Comparison of ENCODE assay signal across 18 cellular contexts in genomic region chr3:53680026-53680425, GRCh38.
DNase-seq lines count a peak whose midpoint lies in the region; FAIRE-seq and TF ChIP-seq lines count a peak whose summit lies in the region.
"Had no signal": no experiment of that assay in that cellular context is flagged by ENCODE, and none has a peak within 500 bp of the region (broad histone marks: within the 10 kb centered on the region; RNA-seq: fewer than 3 reads in every experiment).

No MANE protein-coding gene starts in this region.

- peak in 1 of 2 experiments; percentile 39; a peak in 1 of 4 replicates for TF ChIP-seq EP300 in SK-N-SH (IDR thresholded peaks at IDR 0.05; ENCODE audit: borderline replicate concordance in 1 of 2, low read depth in 1 of 2, low read length in 1 of 2)

- no peaks in the 10 kb centered on the region for H3K79me2 ChIP-seq in SK-N-SH (ENCODE audit: insufficient read depth)
- H3K79me2 ChIP-seq in hepatocyte, result no peaks in the 10 kb centered on the region

- peak overlapping the region in 1 of 2 experiments; percentile 67; a peak in 2 of 4 replicates for H3K27ac ChIP-seq in SK-N-SH (ENCODE audit: low read depth in 2 of 2, low read length in 1 of 2)
- no peak overlapping the region for H3K27ac ChIP-seq in hepatocyte
- H3K27ac ChIP-seq: gastrocnemius medialis, neutrophil had no signal

- H3K4me3 ChIP-seq in SK-N-SH (ENCODE audit: low read depth in 2 of 2, low read length in 1 of 2) (no peak overlapping the region), hepatocyte (no peak overlapping the region)
- H3K4me3 ChIP-seq: adrenal gland, gastrocnemius medialis had no signal

- no peak for TF ChIP-seq RAD21 in SK-N-SH (IDR thresholded peaks at IDR 0.05; ENCODE audit: low read length)

- CTCF ChIA-PET in SK-N-SH (lab: Yijun Ruan, JAX), result interaction anchor here (0.7 to 6.0 kb wide), 5 partner anchors 9 to 34 kb away, joined by 4 to 70 read pairs (median 4); no protein-coding TSS in a partner anchor

- POLR2A ChIA-PET in SK-N-SH (lab: Yijun Ruan, JAX), result no interaction called here

- H3K4me2 ChIP-seq in SK-N-SH, result no peak overlapping the region
- H3K4me2 ChIP-seq in hepatocyte, result peak overlapping the region; percentile 51

- no peaks in the 10 kb centered on the region for H3F3A ChIP-seq in SK-N-SH (replicated peaks; ENCODE audit: insufficient read depth)

- no peak for TF ChIP-seq POLR2A in GM12891 (IDR thresholded peaks at IDR 0.05; ENCODE audit: low read depth, low read length)

- TF ChIP-seq CTCF in SK-N-SH (IDR thresholded peaks at IDR 0.05) (no peak), hepatocyte (IDR thresholded peaks at IDR 0.05; ENCODE audit: poor library complexity) (no peak)

- H4K20me1 ChIP-seq in SK-N-SH (ENCODE audit: insufficient read depth) (no peaks in the 10 kb centered on the region), hepatocyte (ENCODE audit: insufficient read depth, poor library complexity, severe bottlenecking) (no peaks in the 10 kb centered on the region)

- FAIRE-seq in GM12891 (lab: Jason Lieb, UNC), result no peak

- H3K4me1 ChIP-seq in SK-N-SH (ENCODE audit: control insufficient read depth in 1 of 2, insufficient read depth in 2 of 2, low read depth in 1 of 2, low read length in 1 of 2) (peaks cover 0 to 22% of the 10 kb centered on the region in 2 experiments; a peak in 2 of 4 replicates), hepatocyte (ENCODE audit: insufficient read depth) (peaks cover 8% of the 10 kb centered on the region)
- H3K4me1 ChIP-seq: adrenal gland had no signal

- DNase-seq in DMS53 (lab: John Stamatoyannopoulos, UW) (peak; percentile 1), DMS53 treated with DMSO at 0.1 percent for 48 hours (lab: John Stamatoyannopoulos, UW; ENCODE audit: unreplicated experiment) (no peak), SK-N-SH (peak; percentile 79), hepatocyte (ENCODE audit: low spot score) (peak; percentile 69), retina (peak; percentile 63), GM12891 (ENCODE audit: insufficient read length, low spot score) (no peak), amniotic stem cell (lab: John Stamatoyannopoulos, UW) (no peak), HK-2 (ENCODE audit: unreplicated experiment) (no peak)
- DNase-seq: 8988T; activated CD4-positive, alpha-beta T cell treated with anti-CD3 and anti-CD28 coated beads for 36 hours; activated T-cell treated with anti-CD3 and anti-CD28 coated beads, Interleukin-2, amount 50 U/mL, for 24 hours; CD4-positive, alpha-beta memory T cell; effector CD8-positive, alpha-beta T cell; gastrocnemius medialis; NCI-H187 treated with DMSO at 0.1 percent for 48 hours; OCI-M1 had no signal

- no peaks in the 10 kb centered on the region; the same call in 1 of the 2 replicates for H3K27me3 ChIP-seq in SK-N-SH (ENCODE audit: insufficient read depth)
- no peaks in the 10 kb centered on the region for H3K27me3 ChIP-seq in hepatocyte
- H3K27me3 ChIP-seq: adrenal gland, gastrocnemius medialis had no signal

- H3K9me2 ChIP-seq in SK-N-SH, result no peaks in the 10 kb centered on the region
- no peaks in the 10 kb centered on the region for H3K9me2 ChIP-seq in hepatocyte (replicated peaks; ENCODE audit: insufficient read depth)

- no peaks in the 10 kb centered on the region for H3K9me3 ChIP-seq in SK-N-SH
- H3K9me3 ChIP-seq in hepatocyte (ENCODE audit: low read depth), result no peaks in the 10 kb centered on the region
- H3K9me3 ChIP-seq: adrenal gland, gastrocnemius medialis, neutrophil had no signal

- H2AFZ ChIP-seq in SK-N-SH (ENCODE audit: low read depth) (no peak overlapping the region), hepatocyte (no peak overlapping the region)

- WGBS in SK-N-SH (ENCODE audit: low lambda C conversion rate), result 6% methylated on average over 5 of the region's 6 CpGs
- 30% methylated on average over 6 of the region's 6 CpGs for WGBS in hepatocyte (ENCODE audit: low lambda C conversion rate, missing lambda C conversion rate)

- H3K9ac ChIP-seq in SK-N-SH, result no peak overlapping the region

- H3K36me3 ChIP-seq in SK-N-SH (replicated peaks in 1 of 2; ENCODE audit: control insufficient read depth in 1 of 2, insufficient read depth in 2 of 2, low read length in 1 of 2), result no peaks in the 10 kb centered on the region
- H3K36me3 ChIP-seq in hepatocyte (replicated peaks; ENCODE audit: insufficient read depth, low read depth), result no peaks in the 10 kb centered on the region
- H3K36me3 ChIP-seq: adrenal gland, gastrocnemius medialis, neutrophil had no signal

TF ChIP-seq in SK-N-SH, 30 proteins besides CTCF, POLR2A, EP300 and RAD21 (continues in another document):
- TF ChIP-seq ELF1 (IDR thresholded peaks at IDR 0.05), result no peak
- 0 out of 2 replicates have a peak, but pooled peaks have one; percentile 25 for TF ChIP-seq FOXJ3 (CRISPR knock-in tag; IDR thresholded peaks at IDR 0.05)
- peak; percentile 83 for TF ChIP-seq RFX5 (IDR thresholded peaks at IDR 0.05; ENCODE audit: low read length)
- no peak for TF ChIP-seq JUND (IDR thresholded peaks at IDR 0.05)
- TF ChIP-seq USF2 (IDR thresholded peaks at IDR 0.05; ENCODE audit: borderline replicate concordance, low read depth, low read length), result no peak
- TF ChIP-seq MXI1 (IDR thresholded peaks at IDR 0.05; ENCODE audit: low read depth, low read length), result peak; percentile 80
- no peak for TF ChIP-seq YY1 (IDR thresholded peaks at IDR 0.05; ENCODE audit: low read depth)
- no peak for TF ChIP-seq MAX (IDR thresholded peaks at IDR 0.05; ENCODE audit: low read depth)
- TF ChIP-seq PBX3 (IDR thresholded peaks at IDR 0.05), result no peak
- TF ChIP-seq RCOR1 (IDR thresholded peaks at IDR 0.05; ENCODE audit: low read length), result no peak

TF ChIP-seq in GM12891, 5 proteins besides CTCF, POLR2A, EP300 and RAD21:
- TF ChIP-seq SPI1 (IDR thresholded peaks at IDR 0.05; ENCODE audit: low read depth, low read length) (no peak), POLR2AphosphoS5 (IDR thresholded peaks at IDR 0.05; ENCODE audit: low read depth, low read length) (no peak), TAF1 (IDR thresholded peaks at IDR 0.05; ENCODE audit: low read depth, low read length) (no peak), POU2F2 (IDR thresholded peaks at IDR 0.05; ENCODE audit: low read depth, low read length) (no peak), PAX5 (IDR thresholded peaks at IDR 0.05; ENCODE audit: insufficient read depth, low read length, severe bottlenecking) (no peak)
TF ChIP-seq in GM12891: peak in this region for 0.

Comparison
In these comparisons a context has a peak if more than half of its experiments do, and no peak if none do; other contexts are left out.
1. DNase-seq: peak in DMS53 (single experiment), SK-N-SH (single experiment), hepatocyte (single experiment) and retina (single experiment); none in DMS53 treated with DMSO at 0.1 percent for 48 hours (single experiment), GM12891 (single experiment), amniotic stem cell (single experiment) and HK-2 (single experiment).